ENCODE assay signal across 24 cellular contexts in genomic region chr5:163867738-163868137, GRCh38.
"Had no signal": no experiment of that assay in that cellular context is flagged by ENCODE, and none has a peak within 500 bp of the region (broad histone marks: within the 10 kb centered on the region; RNA-seq: fewer than 3 reads in every experiment).

No MANE protein-coding gene starts in this region.

- DNase-seq: activated CD4-positive, alpha-beta T cell treated with anti-CD3 and anti-CD28 coated beads for 1 hour; activated CD4-positive, alpha-beta T cell treated with anti-CD3 and anti-CD28 coated beads, Interleukin-2, amount 50 U/mL, for 48 hours; activated CD8-positive, alpha-beta memory T cell treated with anti-CD3 and anti-CD28 coated beads, Interleukin-2, amount 10 ng/mL, durations not matched to agents 7 days and 5 days; activated naive CD4-positive, alpha-beta T cell treated with anti-CD3 and anti-CD28 coated beads, Interleukin-2, amount 10 ng/mL, durations not matched to agents 7 days and 5 days; activated T-cell treated with anti-CD3 and anti-CD28 coated beads, Interleukin-2, amount 50 U/mL, for 1 hour; cortex of kidney; effector memory CD4-positive, alpha-beta T cell; islet precursor cell; mucosa of descending colon; naive thymus-derived CD4-positive, alpha-beta T cell; stimulated activated CD4-positive, alpha-beta T cell treated with anti-CD3 and anti-CD28 coated beads, Interleukin-15, amount 100 ng/mL, for 24 hours; stimulated activated CD4-positive, alpha-beta T cell treated with anti-CD3 and anti-CD28 coated beads, Interleukin-4, amount 100 ng/mL, for 4 hours; stimulated activated CD8-positive, alpha-beta memory T cell treated with anti-CD3 and anti-CD28 coated beads, Interleukin-4, amount 100 ng/mL, for 48 hours; stimulated activated naive CD4-positive, alpha-beta T cell treated with Interleukin-2 at 50 U/mL for 16 hours; substantia nigra; T-helper 1 cell; T1000; uterus had no signal

- H3K27me3 ChIP-seq: gastroesophageal sphincter, right atrium auricular region, tibial nerve, uterus had no signal

- H3K36me3 ChIP-seq: gastroesophageal sphincter, right atrium auricular region, tibial nerve, uterus had no signal

- H3K27ac ChIP-seq: epithelial cell of prostate, gastroesophageal sphincter, right atrium auricular region, skin epidermis, tibial nerve, uterus had no signal

- H3K4me3 ChIP-seq: gastroesophageal sphincter, mucosa of descending colon, right atrium auricular region, skin epidermis, tibial nerve, uterus had no signal

- ATAC-seq: activated CD8-positive, alpha-beta memory T cell treated with anti-CD3 and anti-CD28 coated beads, Interleukin-2, amount 10 ng/mL, durations not matched to agents 7 days and 5 days; gastroesophageal sphincter; left lobe of liver; mucosa of descending colon; naive thymus-derived CD4-positive, alpha-beta T cell had no signal

- H3K4me1 ChIP-seq: gastroesophageal sphincter, right atrium auricular region, tibial nerve, uterus had no signal

- H3K9me3 ChIP-seq: gastroesophageal sphincter, mucosa of descending colon, right atrium auricular region, tibial nerve, uterus had no signal
